ENCODE assay signal across 2 cellular contexts in the genomic region with DNA sequence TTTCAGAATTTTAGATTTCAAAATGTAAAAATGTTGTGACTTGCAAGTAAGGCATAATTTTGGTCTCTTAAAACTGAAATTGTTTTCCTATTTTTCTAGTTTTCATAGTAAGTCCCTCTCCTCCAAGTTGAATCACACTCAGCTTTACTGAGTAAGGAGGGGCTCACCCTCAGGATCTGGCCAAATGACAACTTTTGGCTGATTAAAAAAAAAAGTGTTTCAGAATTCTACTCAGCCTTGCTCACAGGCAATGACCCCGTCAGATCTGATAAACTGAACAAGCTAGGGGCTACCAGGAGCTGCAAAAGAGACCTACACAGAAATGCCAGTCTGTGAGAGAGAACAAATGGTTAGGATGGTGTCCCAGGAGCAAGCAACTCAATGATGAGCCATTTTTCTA.
TF ChIP-seq lines count a peak whose summit lies in the region.

No MANE protein-coding gene starts in this region.

TF ChIP-seq in SK-N-SH, 30 proteins besides CTCF, POLR2A, EP300 and RAD21:
- TF ChIP-seq TAF1 (IDR thresholded peaks at IDR 0.05; ENCODE audit: borderline replicate concordance, low read depth, low read length) (no peak), RCOR1 (IDR thresholded peaks at IDR 0.05; ENCODE audit: low read length) (no peak), MAX (IDR thresholded peaks at IDR 0.05; ENCODE audit: low read depth) (no peak), RXRA (IDR thresholded peaks at IDR 0.05; ENCODE audit: borderline replicate concordance, low read depth) (peak; percentile 37; the same call in 1 of the 2 replicates), NRF1 (IDR thresholded peaks at IDR 0.05; ENCODE audit: low read depth, low read length) (no peak), EZH2phosphoT487 (IDR thresholded peaks at IDR 0.05; ENCODE audit: borderline replicate concordance, low read depth) (no peak), YY1 (IDR thresholded peaks at IDR 0.05; ENCODE audit: low read depth) (no peak), ELF1 (IDR thresholded peaks at IDR 0.05) (no peak), IRF3 (IDR thresholded peaks at IDR 0.05; ENCODE audit: low read depth, low read length) (no peak), JUND (IDR thresholded peaks at IDR 0.05) (0 out of 2 replicates have a peak, but pooled peaks have one; percentile 13), MEF2A (IDR thresholded peaks at IDR 0.05; ENCODE audit: borderline replicate concordance, low read depth) (no peak), SIN3A (IDR thresholded peaks at IDR 0.05; ENCODE audit: borderline replicate concordance, low read depth, low read length) (no peak), USF2 (IDR thresholded peaks at IDR 0.05; ENCODE audit: borderline replicate concordance, low read depth, low read length) (no peak), NFIC (IDR thresholded peaks at IDR 0.05; ENCODE audit: borderline replicate concordance) (peak; percentile 57; the same call in 1 of the 2 replicates), GABPA (IDR thresholded peaks at IDR 0.05; ENCODE audit: low read depth) (no peak)
- TF ChIP-seq, protein P1, sequence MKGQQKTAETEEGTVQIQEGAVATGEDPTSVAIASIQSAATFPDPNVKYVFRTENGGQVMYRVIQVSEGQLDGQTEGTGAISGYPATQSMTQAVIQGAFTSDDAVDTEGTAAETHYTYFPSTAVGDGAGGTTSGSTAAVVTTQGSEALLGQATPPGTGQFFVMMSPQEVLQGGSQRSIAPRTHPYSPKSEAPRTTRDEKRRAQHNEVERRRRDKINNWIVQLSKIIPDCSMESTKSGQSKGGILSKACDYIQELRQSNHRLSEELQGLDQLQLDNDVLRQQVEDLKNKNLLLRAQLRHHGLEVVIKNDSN (IDR thresholded peaks at IDR 0.05; ENCODE audit: borderline replicate concordance, low read depth): no peak
- TF ChIP-seq, protein P2, sequence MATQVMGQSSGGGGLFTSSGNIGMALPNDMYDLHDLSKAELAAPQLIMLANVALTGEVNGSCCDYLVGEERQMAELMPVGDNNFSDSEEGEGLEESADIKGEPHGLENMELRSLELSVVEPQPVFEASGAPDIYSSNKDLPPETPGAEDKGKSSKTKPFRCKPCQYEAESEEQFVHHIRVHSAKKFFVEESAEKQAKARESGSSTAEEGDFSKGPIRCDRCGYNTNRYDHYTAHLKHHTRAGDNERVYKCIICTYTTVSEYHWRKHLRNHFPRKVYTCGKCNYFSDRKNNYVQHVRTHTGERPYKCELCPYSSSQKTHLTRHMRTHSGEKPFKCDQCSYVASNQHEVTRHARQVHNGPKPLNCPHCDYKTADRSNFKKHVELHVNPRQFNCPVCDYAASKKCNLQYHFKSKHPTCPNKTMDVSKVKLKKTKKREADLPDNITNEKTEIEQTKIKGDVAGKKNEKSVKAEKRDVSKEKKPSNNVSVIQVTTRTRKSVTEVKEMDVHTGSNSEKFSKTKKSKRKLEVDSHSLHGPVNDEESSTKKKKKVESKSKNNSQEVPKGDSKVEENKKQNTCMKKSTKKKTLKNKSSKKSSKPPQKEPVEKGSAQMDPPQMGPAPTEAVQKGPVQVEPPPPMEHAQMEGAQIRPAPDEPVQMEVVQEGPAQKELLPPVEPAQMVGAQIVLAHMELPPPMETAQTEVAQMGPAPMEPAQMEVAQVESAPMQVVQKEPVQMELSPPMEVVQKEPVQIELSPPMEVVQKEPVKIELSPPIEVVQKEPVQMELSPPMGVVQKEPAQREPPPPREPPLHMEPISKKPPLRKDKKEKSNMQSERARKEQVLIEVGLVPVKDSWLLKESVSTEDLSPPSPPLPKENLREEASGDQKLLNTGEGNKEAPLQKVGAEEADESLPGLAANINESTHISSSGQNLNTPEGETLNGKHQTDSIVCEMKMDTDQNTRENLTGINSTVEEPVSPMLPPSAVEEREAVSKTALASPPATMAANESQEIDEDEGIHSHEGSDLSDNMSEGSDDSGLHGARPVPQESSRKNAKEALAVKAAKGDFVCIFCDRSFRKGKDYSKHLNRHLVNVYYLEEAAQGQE (IDR thresholded peaks at IDR 0.05; ENCODE audit: low read depth, low read length): no peak
- TF ChIP-seq, protein P3, sequence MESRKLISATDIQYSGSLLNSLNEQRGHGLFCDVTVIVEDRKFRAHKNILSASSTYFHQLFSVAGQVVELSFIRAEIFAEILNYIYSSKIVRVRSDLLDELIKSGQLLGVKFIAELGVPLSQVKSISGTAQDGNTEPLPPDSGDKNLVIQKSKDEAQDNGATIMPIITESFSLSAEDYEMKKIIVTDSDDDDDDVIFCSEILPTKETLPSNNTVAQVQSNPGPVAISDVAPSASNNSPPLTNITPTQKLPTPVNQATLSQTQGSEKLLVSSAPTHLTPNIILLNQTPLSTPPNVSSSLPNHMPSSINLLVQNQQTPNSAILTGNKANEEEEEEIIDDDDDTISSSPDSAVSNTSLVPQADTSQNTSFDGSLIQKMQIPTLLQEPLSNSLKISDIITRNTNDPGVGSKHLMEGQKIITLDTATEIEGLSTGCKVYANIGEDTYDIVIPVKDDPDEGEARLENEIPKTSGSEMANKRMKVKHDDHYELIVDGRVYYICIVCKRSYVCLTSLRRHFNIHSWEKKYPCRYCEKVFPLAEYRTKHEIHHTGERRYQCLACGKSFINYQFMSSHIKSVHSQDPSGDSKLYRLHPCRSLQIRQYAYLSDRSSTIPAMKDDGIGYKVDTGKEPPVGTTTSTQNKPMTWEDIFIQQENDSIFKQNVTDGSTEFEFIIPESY (IDR thresholded peaks at IDR 0.05; ENCODE audit: borderline replicate concordance, low read depth): no peak
TF ChIP-seq in SK-N-SH: peak in this region for 3.

TF ChIP-seq in HepG2, 621 proteins besides CTCF, POLR2A, EP300 and RAD21:
- TF ChIP-seq SRY (CRISPR knock-in tag; IDR thresholded peaks at IDR 0.05): no peak
TF ChIP-seq in HepG2: peak in this region for 0.
